ENCODE assay signal across 12 cellular contexts in the genomic region with DNA sequence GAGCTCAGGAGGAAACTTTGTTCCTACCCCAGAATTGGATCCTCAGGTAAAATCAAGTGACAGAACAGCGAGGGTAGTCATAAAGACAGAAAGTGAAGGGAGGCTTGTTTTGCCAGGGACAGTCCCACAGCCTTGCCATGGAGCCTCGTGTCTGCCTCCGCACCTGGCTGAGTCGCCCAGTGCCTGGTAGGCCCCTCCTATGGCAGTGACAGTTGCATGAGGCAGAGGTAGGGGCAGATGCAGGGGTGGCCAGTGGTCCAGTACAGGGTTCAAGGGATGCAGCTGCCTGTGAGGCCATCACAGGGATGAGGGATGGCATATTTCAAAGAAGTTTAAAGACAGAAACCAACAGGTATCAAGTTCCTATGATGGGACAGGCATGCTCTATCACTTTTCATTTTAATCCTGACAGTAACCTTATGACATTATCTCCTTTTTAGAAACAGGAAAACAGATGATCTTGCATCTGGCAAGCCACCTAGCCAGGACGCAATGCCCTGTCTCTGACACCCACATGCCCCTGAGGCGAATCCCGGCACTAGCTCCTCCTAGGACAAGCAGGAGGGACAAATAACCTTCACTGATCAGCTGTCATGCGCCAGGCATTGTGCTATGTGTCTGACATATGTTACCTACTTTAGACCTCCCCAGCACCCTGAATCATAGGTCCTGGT.
DNase-seq lines count a peak whose midpoint lies in the region; ATAC-seq, FAIRE-seq and TF ChIP-seq lines count a peak whose summit lies in the region.
"Had no signal": no experiment of that assay in that cellular context is flagged by ENCODE, and none has a peak within 500 bp of the region (broad histone marks: within the 10 kb centered on the region; RNA-seq: fewer than 3 reads in every experiment).

No MANE protein-coding gene starts in this region.

- H3K4me3 ChIP-seq in endodermal cell (ENCODE audit: low read length): no peak overlapping the region
- no peak overlapping the region for H3K4me3 ChIP-seq in gastrocnemius medialis
- H3K4me3 ChIP-seq in CD4-positive, alpha-beta memory T cell (ENCODE audit: low read length in 2 of 2): no peak overlapping the region
- H3K4me3 ChIP-seq: prostate gland had no signal

- POLR2A ChIA-PET in GM10248 (lab: Yijun Ruan, JAX): interaction anchor here (1.1 kb wide), 1 partner anchor 16 kb away, joined by 4 read pairs; no protein-coding TSS in a partner anchor
- POLR2A ChIA-PET in CD4-positive, alpha-beta memory T cell (lab: Charles Lee; ENCODE audit: partially characterized antibody): no interaction called here

- H3K27ac Mint-ChIP-seq in endodermal cell: no peak overlapping the region
- no peak overlapping the region for H3K27ac Mint-ChIP-seq in CD4-positive, alpha-beta memory T cell

- H3K9me3 ChIP-seq in endodermal cell (ENCODE audit: control insufficient read depth, low read length) (no peaks in the 10 kb centered on the region), gastrocnemius medialis (no peaks in the 10 kb centered on the region)
- no peaks in the 10 kb centered on the region for H3K9me3 ChIP-seq in CD4-positive, alpha-beta memory T cell (ENCODE audit: control insufficient read depth in 1 of 2, low read length in 2 of 2)
- H3K9me3 ChIP-seq: prostate gland had no signal

- in situ Hi-C loops in gastrocnemius medialis (cut with MboI; ENCODE audit: low sequenced_read_pairs in 4 of 4): no loop called here

- ATAC-seq in GM21786 (IDR thresholded peaks at IDR 0.05; ENCODE audit: unreplicated experiment) (peak; percentile 31), gastrocnemius medialis (peak; percentile 40 to 47), GM21825 (IDR thresholded peaks at IDR 0.05; ENCODE audit: unreplicated experiment) (no peak)

- no peaks in the 10 kb centered on the region for H3K36me3 Mint-ChIP-seq in endodermal cell (ENCODE audit: low read depth)
- no peaks in the 10 kb centered on the region for H3K36me3 Mint-ChIP-seq in CD4-positive, alpha-beta memory T cell

- H3K4me1 ChIP-seq in endodermal cell (ENCODE audit: control insufficient read depth, insufficient read depth, low read length) (peaks cover 12% of the 10 kb centered on the region), gastrocnemius medialis (peaks cover 61 to 66% of the 10 kb centered on the region in 2 donors)
- peaks cover 13% of the 10 kb centered on the region for H3K4me1 ChIP-seq in CD4-positive, alpha-beta memory T cell (ENCODE audit: insufficient read depth, low read length)

- DNase-seq in GM12891 (ENCODE audit: insufficient read length, low spot score) (no peak), endodermal cell (peak; percentile 35), gastrocnemius medialis (peak; percentile 73 to 84), NOMO-1 treated with DMSO at 0.1 percent for 48 hours (lab: John Stamatoyannopoulos, UW; ENCODE audit: unreplicated experiment) (no peak), GM10248 (ENCODE audit: extremely low spot score) (no peak)
- no peak for DNase-seq in CD4-positive, alpha-beta memory T cell
- DNase-seq: activated CD8-positive, alpha-beta memory T cell treated with anti-CD3 and anti-CD28 coated beads for 24 hours; NCI-H510A treated with DMSO at 0.1 percent for 48 hours had no signal

- H3K27me3 ChIP-seq in endodermal cell (ENCODE audit: control insufficient read depth, insufficient read depth, low read length, poor library complexity, severe bottlenecking) (no peaks in the 10 kb centered on the region), gastrocnemius medialis (no peaks in the 10 kb centered on the region)
- H3K27me3 ChIP-seq in CD4-positive, alpha-beta memory T cell (ENCODE audit: insufficient read depth, low read length): no peaks in the 10 kb centered on the region

- peaks cover 35% of the 10 kb centered on the region for H3K4me1 Mint-ChIP-seq in endodermal cell
- H3K4me1 Mint-ChIP-seq in CD4-positive, alpha-beta memory T cell: peaks cover 9 to 18% (median 12%) of the 10 kb centered on the region in 4 donors

- FAIRE-seq in GM12891 (lab: Jason Lieb, UNC): peak; percentile 85
- FAIRE-seq: keratinocyte had no signal

- H3K4me3 Mint-ChIP-seq in endodermal cell: no peak overlapping the region
- H3K4me3 Mint-ChIP-seq in CD4-positive, alpha-beta memory T cell: peak overlapping the region in 1 of 8 donors; percentile 90

- no peaks in the 10 kb centered on the region for H3K9me3 Mint-ChIP-seq in endodermal cell
- no peaks in the 10 kb centered on the region for H3K9me3 Mint-ChIP-seq in CD4-positive, alpha-beta memory T cell

- no peaks in the 10 kb centered on the region for H3K27me3 Mint-ChIP-seq in endodermal cell (ENCODE audit: insufficient read depth)
- peaks cover 0 to 2% of the 10 kb centered on the region in 2 donors for H3K27me3 Mint-ChIP-seq in CD4-positive, alpha-beta memory T cell

- H3K36me3 ChIP-seq in endodermal cell (ENCODE audit: control insufficient read depth, insufficient read depth, low read length) (no peaks in the 10 kb centered on the region), gastrocnemius medialis (no peaks in the 10 kb centered on the region)
- no peaks in the 10 kb centered on the region for H3K36me3 ChIP-seq in CD4-positive, alpha-beta memory T cell (ENCODE audit: insufficient read depth, low read length)
- H3K36me3 ChIP-seq: prostate gland had no signal

- CTCF ChIA-PET in GM10248 (lab: Yijun Ruan, JAX): interaction anchor here (0.9 to 4.2 kb wide), 9 partner anchors 8 to 81 kb away, joined by 4 to 17 read pairs (median 8); no protein-coding TSS in a partner anchor
- CTCF ChIA-PET in CD4-positive, alpha-beta memory T cell (lab: Charles Lee; ENCODE audit: partially characterized antibody): no interaction called here

- TF ChIP-seq CTCF in endodermal cell (conservative IDR thresholded peaks at IDR 0.05): no peak
- no peak for TF ChIP-seq CTCF in gastrocnemius medialis (IDR thresholded peaks at IDR 0.05 in 4 of 5, conservative IDR thresholded peaks at IDR 0.05 in 1 of 5)
- no peak for TF ChIP-seq CTCF in GM10248 (IDR thresholded peaks at IDR 0.05; ENCODE audit: control extremely low read depth, extremely low read depth, low read depth, missing control alignments)

- intact Hi-C loops in gastrocnemius medialis (cut with DNase I; ENCODE audit: low total_unique reads): loop anchor here (1.0 to 10.0 kb wide), 7 partner anchors 52 to 1190 kb away; a partner anchor contains a TSS
- intact Hi-C loops in CD4-positive, alpha-beta memory T cell (cut with micrococcal nuclease): no loop called here

- TF ChIP-seq POLR2A in GM12891 (IDR thresholded peaks at IDR 0.05; ENCODE audit: low read depth, low read length): no peak
- TF ChIP-seq POLR2A in gastrocnemius medialis (IDR thresholded peaks at IDR 0.05): no peak

- H3K27ac ChIP-seq in endodermal cell (ENCODE audit: low read depth, low read length): no peak overlapping the region
- peak overlapping the region; percentile 91 to 97 (median 92) for H3K27ac ChIP-seq in gastrocnemius medialis
- no peak overlapping the region for H3K27ac ChIP-seq in CD4-positive, alpha-beta memory T cell (ENCODE audit: low read depth, low read length)
- H3K27ac ChIP-seq: prostate gland had no signal

- WGBS in endodermal cell (ENCODE audit: insufficient coverage in 1 of 2, insufficient read length in 1 of 2), 2 experiments: 93 to 98% methylated on average over 7 to 8 of the region's 8 CpGs

- no peak overlapping the region for H3K9ac ChIP-seq in endodermal cell (ENCODE audit: extremely low read depth, low read length, poor library complexity, severe bottlenecking)

TF ChIP-seq in GM12891, 5 proteins besides CTCF, POLR2A, EP300 and RAD21:
- TF ChIP-seq POLR2AphosphoS5 (IDR thresholded peaks at IDR 0.05; ENCODE audit: low read depth, low read length) (peak; percentile 32; the same call in 1 of the 2 replicates), POU2F2 (IDR thresholded peaks at IDR 0.05; ENCODE audit: low read depth, low read length) (no peak)
TF ChIP-seq in GM12891: peak in this region for 1.

Comparison
In these comparisons a context has a peak if more than half of its experiments do, and no peak if none do; other contexts are left out.
1. DNase-seq: peak in endodermal cell (single experiment) and gastrocnemius medialis (2 of 2); none in GM12891 (single experiment), NOMO-1 treated with DMSO at 0.1 percent for 48 hours (single experiment), GM10248 (single experiment) and CD4-positive, alpha-beta memory T cell (0 of 5).
2. H3K27ac ChIP-seq: peak in gastrocnemius medialis (4 of 4); none in endodermal cell (single experiment) and CD4-positive, alpha-beta memory T cell (single experiment).